2 cellular contexts compared by ENCODE assay signal in genomic region chr18:23583071-23583865, GRCh38.
TF ChIP-seq lines count a peak whose summit lies in the region.

No MANE protein-coding gene starts in this region.

TF ChIP-seq in GM23338, 12 proteins besides CTCF, POLR2A, EP300 and RAD21:
- no peak for TF ChIP-seq POLR2AphosphoS5 (IDR thresholded peaks at IDR 0.05; ENCODE audit: low read depth)
- no peak for TF ChIP-seq ZNF331 (CRISPR knock-in tag; IDR thresholded peaks at IDR 0.05; ENCODE audit: low read depth)
- no peak for TF ChIP-seq ZNF114 (CRISPR knock-in tag; IDR thresholded peaks at IDR 0.05)
- no peak for TF ChIP-seq STAT1 (IDR thresholded peaks at IDR 0.05; ENCODE audit: unreplicated experiment)
- TF ChIP-seq REST (IDR thresholded peaks at IDR 0.05; ENCODE audit: unreplicated experiment) = no peak

TF ChIP-seq in GM12878, 131 proteins besides CTCF, POLR2A, EP300 and RAD21:
- TF ChIP-seq NR2C1 (IDR thresholded peaks at IDR 0.05) = peak; percentile 26; the same call in 1 of the 2 replicates
- TF ChIP-seq NR2F1 (conservative IDR thresholded peaks at IDR 0.05) = peak; percentile 45; the same call in 1 of the 2 replicates
- TF ChIP-seq ZBTB40 (IDR thresholded peaks at IDR 0.05; ENCODE audit: borderline replicate concordance) = no peak
